ENCODE assay signal across 8 cellular contexts in genomic region chr3:44861412-44862220, GRCh38. TPM values are rescaled to one million over a fixed set of nuclear protein-coding genes. Genes with fewer than 3 reads are reported as not detected.
DNase-seq lines count a peak whose midpoint lies in the region; ATAC-seq, FAIRE-seq and TF ChIP-seq lines count a peak whose summit lies in the region.

Gene TMEM42 (plus strand): TSS chr3:44861912. CDS start chr3:44861925, 13 bp downstream.

- in situ Hi-C loops in astrocyte of the spinal cord (cut with HindIII; ENCODE audit: low sequenced_read_pairs): no loop called here

- H3K4me3 ChIP-seq in astrocyte of the spinal cord (ENCODE audit: low read depth, low read length) (peak within 1 kb of the TSS; percentile 61), retinal pigment epithelial cell (ENCODE audit: low read length) (peak within 1 kb of the TSS; percentile 62)

- peak; percentile 45 for TF ChIP-seq CTCF in astrocyte of the spinal cord (IDR thresholded peaks at IDR 0.05; ENCODE audit: low read depth, low read length)
- TF ChIP-seq CTCF in retinal pigment epithelial cell (conservative IDR thresholded peaks at IDR 0.05; ENCODE audit: low read depth, low read length): peak; percentile 45

- ATAC-seq in HG02759 (IDR thresholded peaks at IDR 0.05; ENCODE audit: unreplicated experiment): peak; percentile 95

- DNase-seq in GM12892 (ENCODE audit: insufficient read length) (peak; percentile 95), NCI-H1694 (lab: John Stamatoyannopoulos, UW) (peak; percentile 19), T1000 (lab: John Stamatoyannopoulos, UW) (peak; percentile 91), astrocyte of the spinal cord (ENCODE audit: low read depth, low spot score) (peak; percentile 93), hippocampal formation (lab: John Stamatoyannopoulos, UW) (peak; percentile 83 to 89), retinal pigment epithelial cell (ENCODE audit: low read depth) (peak; percentile 89), NCI-H146 (lab: John Stamatoyannopoulos, UW) (no peak)

- TF ChIP-seq POLR2A in GM12892 (IDR thresholded peaks at IDR 0.05; ENCODE audit: low read depth, low read length): peak; percentile 89

- peak; percentile 93 for FAIRE-seq in GM12892 (lab: Jason Lieb, UNC)

RNA-seq across cellular contexts. Expression of gene TMEM42, which starts in this region (rescaled TPM):
- polyA plus RNA-seq in GM12892 (2012; ENCODE audit: missing spikeins): 15.3 TPM
